In genomic region chr2:178193496-178193822, GRCh38 we compare ENCODE assay signal across 1 cellular context.
TF ChIP-seq lines count a peak whose summit lies in the region.

No MANE protein-coding gene starts in this region.

TF ChIP-seq in HepG2, 621 proteins besides CTCF, POLR2A, EP300 and RAD21 (continued from another document and continues in another):
- TF ChIP-seq NFAT5 (CRISPR knock-in tag; IDR thresholded peaks at IDR 0.05) (no peak), ZNF136 (CRISPR knock-in tag; IDR thresholded peaks at IDR 0.05; ENCODE audit: low read depth) (no peak), SP4 (CRISPR knock-in tag; IDR thresholded peaks at IDR 0.05) (no peak), ZNF329 (CRISPR knock-in tag; IDR thresholded peaks at IDR 0.05; ENCODE audit: low read depth) (no peak), TFDP2 (CRISPR knock-in tag; IDR thresholded peaks at IDR 0.05) (no peak; the same call in 1 of the 2 replicates), ZNF318 (CRISPR knock-in tag; IDR thresholded peaks at IDR 0.05) (no peak), ATF3 (CRISPR knock-in tag; IDR thresholded peaks at IDR 0.05) (peak; percentile 76; the same call in 1 of the 2 replicates), ZNF225 (CRISPR knock-in tag; IDR thresholded peaks at IDR 0.05) (no peak), MTA1 (CRISPR knock-in tag; IDR thresholded peaks at IDR 0.05; ENCODE audit: borderline replicate concordance) (no peak), CSRNP2 (CRISPR knock-in tag; conservative IDR thresholded peaks at IDR 0.05; ENCODE audit: low read depth) (no peak), RNF2 (conservative IDR thresholded peaks at IDR 0.05; ENCODE audit: low read depth) (peak; percentile 54; the same call in 1 of the 2 replicates), ZBTB1 (CRISPR knock-in tag; IDR thresholded peaks at IDR 0.05; ENCODE audit: borderline replicate concordance) (no peak), ZNF382 (CRISPR knock-in tag; IDR thresholded peaks at IDR 0.05; ENCODE audit: borderline replicate concordance) (no peak), MAFF (IDR thresholded peaks at IDR 0.05; ENCODE audit: low read depth, low read length) (no peak), RFXAP (CRISPR knock-in tag; IDR thresholded peaks at IDR 0.05; ENCODE audit: borderline replicate concordance) (no peak), CHCHD3 (CRISPR knock-in tag; IDR thresholded peaks at IDR 0.05) (no peak), ZFY (CRISPR knock-in tag; IDR thresholded peaks at IDR 0.05) (no peak; the same call in 1 of the 2 replicates), DPF2 (CRISPR knock-in tag; IDR thresholded peaks at IDR 0.05; ENCODE audit: borderline replicate concordance, low read depth) (peak; percentile 47; the same call in 1 of the 2 replicates), ZNF564 (CRISPR knock-in tag; IDR thresholded peaks at IDR 0.05) (0 out of 2 replicates have a peak, but pooled peaks have one; percentile 16), ZMAT5 (CRISPR knock-in tag; IDR thresholded peaks at IDR 0.05; ENCODE audit: borderline replicate concordance, low read depth) (no peak), FOXP1 (IDR thresholded peaks at IDR 0.05) (no peak), FOXP1 (CRISPR knock-in tag; IDR thresholded peaks at IDR 0.05) (peak; percentile 89)
- TF ChIP-seq, protein P1, sequence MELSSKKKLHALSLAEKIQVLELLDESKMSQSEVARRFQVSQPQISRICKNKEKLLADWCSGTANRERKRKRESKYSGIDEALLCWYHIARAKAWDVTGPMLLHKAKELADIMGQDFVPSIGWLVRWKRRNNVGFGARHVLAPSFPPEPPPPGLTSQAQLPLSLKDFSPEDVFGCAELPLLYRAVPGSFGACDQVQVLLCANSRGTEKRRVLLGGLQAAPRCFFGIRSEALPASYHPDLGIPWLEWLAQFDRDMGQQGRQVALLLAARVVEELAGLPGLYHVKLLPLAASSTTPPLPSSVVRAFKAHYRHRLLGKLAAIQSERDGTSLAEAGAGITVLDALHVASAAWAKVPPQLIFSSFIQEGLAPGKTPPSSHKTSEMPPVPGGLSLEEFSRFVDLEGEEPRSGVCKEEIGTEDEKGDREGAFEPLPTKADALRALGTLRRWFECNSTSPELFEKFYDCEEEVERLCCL (CRISPR knock-in tag; IDR thresholded peaks at IDR 0.05; ENCODE audit: borderline replicate concordance), result no peak
- TF ChIP-seq, protein P2, sequence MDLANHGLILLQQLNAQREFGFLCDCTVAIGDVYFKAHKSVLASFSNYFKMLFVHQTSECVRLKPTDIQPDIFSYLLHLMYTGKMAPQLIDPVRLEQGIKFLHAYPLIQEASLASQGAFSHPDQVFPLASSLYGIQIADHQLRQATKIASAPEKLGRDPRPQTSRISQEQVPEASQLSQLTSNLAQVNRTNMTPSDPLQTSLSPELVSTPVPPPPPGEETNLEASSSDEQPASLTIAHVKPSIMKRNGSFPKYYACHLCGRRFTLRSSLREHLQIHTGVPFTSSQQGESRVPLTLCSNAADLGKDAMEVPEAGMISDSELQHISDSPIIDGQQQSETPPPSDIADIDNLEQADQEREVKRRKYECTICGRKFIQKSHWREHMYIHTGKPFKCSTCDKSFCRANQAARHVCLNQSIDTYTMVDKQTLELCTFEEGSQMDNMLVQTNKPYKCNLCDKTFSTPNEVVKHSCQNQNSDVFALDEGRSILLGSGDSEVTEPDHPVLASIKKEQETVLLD (CRISPR knock-in tag; IDR thresholded peaks at IDR 0.05; ENCODE audit: low read depth), result peak; percentile 47; the same call in 1 of the 2 replicates
- TF ChIP-seq, protein P3, sequence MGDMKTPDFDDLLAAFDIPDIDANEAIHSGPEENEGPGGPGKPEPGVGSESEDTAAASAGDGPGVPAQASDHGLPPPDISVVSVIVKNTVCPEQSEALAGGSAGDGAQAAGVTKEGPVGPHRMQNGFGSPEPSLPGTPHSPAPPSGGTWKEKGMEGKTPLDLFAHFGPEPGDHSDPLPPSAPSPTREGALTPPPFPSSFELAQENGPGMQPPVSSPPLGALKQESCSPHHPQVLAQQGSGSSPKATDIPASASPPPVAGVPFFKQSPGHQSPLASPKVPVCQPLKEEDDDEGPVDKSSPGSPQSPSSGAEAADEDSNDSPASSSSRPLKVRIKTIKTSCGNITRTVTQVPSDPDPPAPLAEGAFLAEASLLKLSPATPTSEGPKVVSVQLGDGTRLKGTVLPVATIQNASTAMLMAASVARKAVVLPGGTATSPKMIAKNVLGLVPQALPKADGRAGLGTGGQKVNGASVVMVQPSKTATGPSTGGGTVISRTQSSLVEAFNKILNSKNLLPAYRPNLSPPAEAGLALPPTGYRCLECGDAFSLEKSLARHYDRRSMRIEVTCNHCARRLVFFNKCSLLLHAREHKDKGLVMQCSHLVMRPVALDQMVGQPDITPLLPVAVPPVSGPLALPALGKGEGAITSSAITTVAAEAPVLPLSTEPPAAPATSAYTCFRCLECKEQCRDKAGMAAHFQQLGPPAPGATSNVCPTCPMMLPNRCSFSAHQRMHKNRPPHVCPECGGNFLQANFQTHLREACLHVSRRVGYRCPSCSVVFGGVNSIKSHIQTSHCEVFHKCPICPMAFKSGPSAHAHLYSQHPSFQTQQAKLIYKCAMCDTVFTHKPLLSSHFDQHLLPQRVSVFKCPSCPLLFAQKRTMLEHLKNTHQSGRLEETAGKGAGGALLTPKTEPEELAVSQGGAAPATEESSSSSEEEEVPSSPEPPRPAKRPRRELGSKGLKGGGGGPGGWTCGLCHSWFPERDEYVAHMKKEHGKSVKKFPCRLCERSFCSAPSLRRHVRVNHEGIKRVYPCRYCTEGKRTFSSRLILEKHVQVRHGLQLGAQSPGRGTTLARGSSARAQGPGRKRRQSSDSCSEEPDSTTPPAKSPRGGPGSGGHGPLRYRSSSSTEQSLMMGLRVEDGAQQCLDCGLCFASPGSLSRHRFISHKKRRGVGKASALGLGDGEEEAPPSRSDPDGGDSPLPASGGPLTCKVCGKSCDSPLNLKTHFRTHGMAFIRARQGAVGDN (CRISPR knock-in tag; IDR thresholded peaks at IDR 0.05), result no peak
- TF ChIP-seq, protein P4, sequence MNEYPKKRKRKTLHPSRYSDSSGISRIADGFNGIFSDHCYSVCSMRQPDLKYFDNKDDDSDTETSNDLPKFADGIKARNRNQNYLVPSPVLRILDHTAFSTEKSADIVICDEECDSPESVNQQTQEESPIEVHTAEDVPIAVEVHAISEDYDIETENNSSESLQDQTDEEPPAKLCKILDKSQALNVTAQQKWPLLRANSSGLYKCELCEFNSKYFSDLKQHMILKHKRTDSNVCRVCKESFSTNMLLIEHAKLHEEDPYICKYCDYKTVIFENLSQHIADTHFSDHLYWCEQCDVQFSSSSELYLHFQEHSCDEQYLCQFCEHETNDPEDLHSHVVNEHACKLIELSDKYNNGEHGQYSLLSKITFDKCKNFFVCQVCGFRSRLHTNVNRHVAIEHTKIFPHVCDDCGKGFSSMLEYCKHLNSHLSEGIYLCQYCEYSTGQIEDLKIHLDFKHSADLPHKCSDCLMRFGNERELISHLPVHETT (CRISPR knock-in tag; conservative IDR thresholded peaks at IDR 0.05), result no peak
